Comparison of ENCODE assay signal across 15 cellular contexts in the genomic region with DNA sequence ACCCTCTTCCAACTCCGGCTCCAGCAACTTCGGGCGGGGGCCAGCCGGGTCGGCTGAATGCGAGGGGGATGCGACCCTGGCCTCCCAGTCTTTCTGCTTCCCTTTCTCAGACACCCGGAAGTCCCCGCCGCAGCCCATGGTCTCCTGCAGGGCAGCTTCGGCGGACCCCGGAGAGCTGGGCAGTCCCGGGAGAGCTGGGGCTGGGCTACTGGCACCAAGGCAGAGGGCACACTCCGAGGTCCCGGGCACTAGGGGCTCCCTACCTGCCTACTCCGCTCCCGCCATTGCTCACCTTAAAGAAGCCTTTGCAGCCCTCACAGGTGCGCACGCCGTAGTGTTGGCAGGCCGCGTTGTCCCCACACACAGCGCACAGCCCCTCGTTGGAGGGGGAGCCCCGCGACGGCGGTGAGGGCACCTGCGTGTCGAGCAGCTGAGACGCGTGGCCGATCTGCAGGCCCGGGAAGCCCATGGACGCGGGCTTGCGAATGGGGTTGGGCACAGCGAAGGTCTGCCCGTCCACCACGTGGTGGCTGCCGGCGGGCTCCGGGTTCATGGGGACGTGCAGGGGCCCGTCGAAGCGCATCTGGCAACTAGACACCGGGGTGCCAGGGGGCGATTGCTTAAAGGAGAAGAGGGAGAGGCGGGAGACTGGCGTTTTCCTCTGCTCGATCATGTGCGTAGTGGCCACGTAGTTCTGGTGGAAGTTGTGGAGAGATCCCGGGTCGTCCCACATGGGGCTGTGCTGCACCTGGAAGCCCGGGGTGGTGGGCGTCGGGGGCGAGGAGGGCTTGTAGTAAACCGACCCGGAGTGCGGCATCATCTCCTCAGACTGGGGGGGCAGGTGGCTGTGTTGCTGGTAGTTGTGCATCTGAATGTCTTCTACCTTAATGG. TPM values are rescaled to one million over a fixed set of nuclear protein-coding genes. Genes with fewer than 3 reads are reported as not detected.
A peak's percentile ranks its signal among the peaks of the same experiment; 100 is the strongest.
DNase-seq lines count a peak whose midpoint lies in the region; ATAC-seq and TF ChIP-seq lines count a peak whose summit lies in the region.
"Had no signal": no experiment of that assay in that cellular context is flagged by ENCODE, and none has a peak within 500 bp of the region (broad histone marks: within the 10 kb centered on the region; RNA-seq: fewer than 3 reads in every experiment).

No MANE protein-coding gene starts in this region.

- H3K4me3 ChIP-seq in iPS DF 6.9 (ENCODE audit: low read length) (peak overlapping the region; percentile 26; the same call in 1 of the 2 replicates), psoas muscle (no peak overlapping the region), uterus (no peak overlapping the region)
- H3K4me3 ChIP-seq: cardiac muscle cell, prostate gland, testis had no signal

- H3K36me3 Mint-ChIP-seq in activated CD8-positive, alpha-beta memory T cell treated with anti-CD3 and anti-CD28 coated beads, Interleukin-2, amount 10 ng/mL, durations not matched to agents 7 days and 5 days = peaks cover 9% of the 10 kb centered on the region
- no peaks in the 10 kb centered on the region for H3K36me3 Mint-ChIP-seq in WTC11

- H3K27me3 ChIP-seq in iPS DF 6.9 (ENCODE audit: control insufficient read depth, insufficient read depth, low read length) = peaks cover 42% of the 10 kb centered on the region
- no peaks in the 10 kb centered on the region for H3K27me3 ChIP-seq in psoas muscle (ENCODE audit: insufficient read depth in 3 of 3, low read length in 2 of 3)
- no peaks in the 10 kb centered on the region for H3K27me3 ChIP-seq in uterus
- H3K27me3 ChIP-seq: testis had no signal

- ATAC-seq in activated CD8-positive, alpha-beta memory T cell treated with anti-CD3 and anti-CD28 coated beads, Interleukin-2, amount 10 ng/mL, durations not matched to agents 7 days and 5 days = no peak
- ATAC-seq in WTC11 = peak; percentile 6
- no peak for ATAC-seq in psoas muscle
- no peak for ATAC-seq in GM21825 (IDR thresholded peaks at IDR 0.05; ENCODE audit: unreplicated experiment)

- DNase-seq in activated CD8-positive, alpha-beta memory T cell treated with anti-CD3 and anti-CD28 coated beads, Interleukin-2, amount 50 U/mL, for 4 hours = peak; percentile 24
- no peak for DNase-seq in activated CD8-positive, alpha-beta memory T cell treated with anti-CD3 and anti-CD28 coated beads, Interleukin-2, amount 10 ng/mL, durations not matched to agents 7 days and 5 days
- DNase-seq in WTC11 (ENCODE audit: low spot score) = peak; percentile 70
- no peak for DNase-seq in iPS DF 6.9 (ENCODE audit: low read depth, low spot score)
- DNase-seq in psoas muscle = peak; percentile 18 to 51
- no peak for DNase-seq in NCI-H2081 treated with DMSO at 0.1 percent for 48 hours (lab: John Stamatoyannopoulos, UW)
- DNase-seq in uterus = no peak
- DNase-seq: ACHN; activated CD8-positive, alpha-beta memory T cell treated with anti-CD3 and anti-CD28 coated beads, Interleukin-2, amount 50 U/mL, for 48 hours; DMS53; NCI-H1417 treated with DMSO at 0.1 percent for 48 hours; testis had no signal

- WGBS in iPS DF 6.9 (ENCODE audit: insufficient coverage, insufficient read length) = no CpG with 5 or more reads among the region's 64 CpGs
- 52 to 62% (median 57%) methylated on average over 60 to 64 of the region's 64 CpGs for WGBS in psoas muscle, 3 donors

- H3K4me1 ChIP-seq in iPS DF 6.9 (ENCODE audit: control insufficient read depth, insufficient read depth, low read length) (peaks cover 5% of the 10 kb centered on the region; the same call in 1 of the 2 replicates), psoas muscle (peaks cover 4% of the 10 kb centered on the region), uterus (no peaks in the 10 kb centered on the region)
- H3K4me1 ChIP-seq: prostate gland had no signal

- H3K27ac Mint-ChIP-seq in activated CD8-positive, alpha-beta memory T cell treated with anti-CD3 and anti-CD28 coated beads, Interleukin-2, amount 10 ng/mL, durations not matched to agents 7 days and 5 days = no peak overlapping the region
- no peak overlapping the region for H3K27ac Mint-ChIP-seq in WTC11

- no peak for TF ChIP-seq POLR2A in uterus (IDR thresholded peaks at IDR 0.05)

- H3K9me3 Mint-ChIP-seq in activated CD8-positive, alpha-beta memory T cell treated with anti-CD3 and anti-CD28 coated beads, Interleukin-2, amount 10 ng/mL, durations not matched to agents 7 days and 5 days (ENCODE audit: low read depth) = no peaks in the 10 kb centered on the region
- no peaks in the 10 kb centered on the region for H3K9me3 Mint-ChIP-seq in WTC11

- no peak overlapping the region for H3K4me3 Mint-ChIP-seq in activated CD8-positive, alpha-beta memory T cell treated with anti-CD3 and anti-CD28 coated beads, Interleukin-2, amount 10 ng/mL, durations not matched to agents 7 days and 5 days
- peak overlapping the region; percentile 69 for H3K4me3 Mint-ChIP-seq in WTC11

- H3K27me3 Mint-ChIP-seq in activated CD8-positive, alpha-beta memory T cell treated with anti-CD3 and anti-CD28 coated beads, Interleukin-2, amount 10 ng/mL, durations not matched to agents 7 days and 5 days = peaks cover 33% of the 10 kb centered on the region
- H3K27me3 Mint-ChIP-seq in WTC11 (ENCODE audit: low read depth) = peaks cover 99% of the 10 kb centered on the region

- H3K36me3 ChIP-seq in iPS DF 6.9 (ENCODE audit: control insufficient read depth, insufficient read depth, low read length) (no peaks in the 10 kb centered on the region), psoas muscle (ENCODE audit: insufficient read depth in 1 of 2, low read depth in 1 of 2) (peaks cover 0 to 16% of the 10 kb centered on the region in 2 donors), uterus (no peaks in the 10 kb centered on the region)
- H3K36me3 ChIP-seq: cardiac muscle cell, prostate gland had no signal

- peaks cover 20% of the 10 kb centered on the region for H3K4me1 Mint-ChIP-seq in activated CD8-positive, alpha-beta memory T cell treated with anti-CD3 and anti-CD28 coated beads, Interleukin-2, amount 10 ng/mL, durations not matched to agents 7 days and 5 days
- H3K4me1 Mint-ChIP-seq in WTC11 = peaks cover 71% of the 10 kb centered on the region

- CTCF ChIA-PET in activated CD8-positive, alpha-beta memory T cell treated with anti-CD3 and anti-CD28 coated beads, Interleukin-2, amount 10 ng/mL, durations not matched to agents 7 days and 5 days (lab: Charles Lee) = interaction anchor here (1.5 kb wide), 1 partner anchor 261 kb away, joined by 4 read pairs; no protein-coding TSS in a partner anchor
- CTCF ChIA-PET in WTC11 (lab: Charles Lee) = interaction anchor here (0.6 to 1.7 kb wide), 5 partner anchors 10 to 855 kb away, joined by 3 to 5 read pairs (median 3); no protein-coding TSS in a partner anchor

- H3K9me3 ChIP-seq in iPS DF 6.9 (ENCODE audit: control insufficient read depth, insufficient read depth, low read length) (no peaks in the 10 kb centered on the region), psoas muscle (no peaks in the 10 kb centered on the region), uterus (no peaks in the 10 kb centered on the region)
- H3K9me3 ChIP-seq: prostate gland, testis had no signal

- intact Hi-C loops in psoas muscle (cut with DNase I) (no loop called here), uterus (cut with DNase I; ENCODE audit: low total_unique reads) (no loop called here)

- POLR2A ChIA-PET in WTC11 (lab: Charles Lee) = interaction anchor here (0.9 to 1.2 kb wide), 2 partner anchors 9 to 12 kb away, joined by 3 to 4 read pairs; no protein-coding TSS in a partner anchor

- TF ChIP-seq CTCF in WTC11 (IDR thresholded peaks at IDR 0.05) = no peak
- no peak for TF ChIP-seq CTCF in psoas muscle (IDR thresholded peaks at IDR 0.05)
- no peak for TF ChIP-seq CTCF in uterus (IDR thresholded peaks at IDR 0.05)

- H3K27ac ChIP-seq in iPS DF 6.9 (ENCODE audit: low read length) (no peak overlapping the region), psoas muscle (no peak overlapping the region), uterus (no peak overlapping the region)
- H3K27ac ChIP-seq: cardiac muscle cell, prostate gland, testis had no signal

TF ChIP-seq in WTC11, 78 proteins besides CTCF, POLR2A, EP300 and RAD21 (continues in another document):
- TF ChIP-seq ZNF232 (CRISPR knock-in tag; IDR thresholded peaks at IDR 0.05) = 0 out of 2 replicates have a peak, but pooled peaks have one; percentile 32
- TF ChIP-seq, protein P1, sequence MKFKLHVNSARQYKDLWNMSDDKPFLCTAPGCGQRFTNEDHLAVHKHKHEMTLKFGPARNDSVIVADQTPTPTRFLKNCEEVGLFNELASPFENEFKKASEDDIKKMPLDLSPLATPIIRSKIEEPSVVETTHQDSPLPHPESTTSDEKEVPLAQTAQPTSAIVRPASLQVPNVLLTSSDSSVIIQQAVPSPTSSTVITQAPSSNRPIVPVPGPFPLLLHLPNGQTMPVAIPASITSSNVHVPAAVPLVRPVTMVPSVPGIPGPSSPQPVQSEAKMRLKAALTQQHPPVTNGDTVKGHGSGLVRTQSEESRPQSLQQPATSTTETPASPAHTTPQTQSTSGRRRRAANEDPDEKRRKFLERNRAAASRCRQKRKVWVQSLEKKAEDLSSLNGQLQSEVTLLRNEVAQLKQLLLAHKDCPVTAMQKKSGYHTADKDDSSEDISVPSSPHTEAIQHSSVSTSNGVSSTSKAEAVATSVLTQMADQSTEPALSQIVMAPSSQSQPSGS (CRISPR knock-in tag; IDR thresholded peaks at IDR 0.05; ENCODE audit: borderline replicate concordance, low read depth) = no peak

RNA-seq across cellular contexts. Expression of a gene that starts 3.2 kb away (rescaled TPM):
- total RNA-seq in activated CD8-positive, alpha-beta memory T cell treated with anti-CD3 and anti-CD28 coated beads, Interleukin-2, amount 10 ng/mL, durations not matched to agents 7 days and 5 days = 10 to 100 TPM in 1 of 2 experiments, 1 to 10 TPM in 1; 3.2 to 14.8 TPM
- total RNA-seq in WTC11 (2021) (0.66 to 0.69 TPM (median 0.66 TPM) in 3 replicates), psoas muscle (1 to 10 TPM in 2 of 4 donors, under 1 TPM in 2; 0.86 to 2.3 (median 1.3) TPM), uterus (10 to 100 TPM in 1 of 4 donors, 1 to 10 TPM in 2, under 1 TPM in 1; 0.83 to 15.9 (median 3.4) TPM)
- 1 to 10 TPM in 2 of 3 donors, under 1 TPM in 1; 0.31 to 1.4 (median 1.2) TPM for polyA plus RNA-seq in psoas muscle

Comparison
In these comparisons a context has a peak if more than half of its experiments do, and no peak if none do; other contexts are left out.
1. DNase-seq: peak in activated CD8-positive, alpha-beta memory T cell treated with anti-CD3 and anti-CD28 coated beads, Interleukin-2, amount 50 U/mL, for 4 hours (single experiment), WTC11 (single experiment) and psoas muscle (2 of 2); none in activated CD8-positive, alpha-beta memory T cell treated with anti-CD3 and anti-CD28 coated beads, Interleukin-2, amount 10 ng/mL, durations not matched to agents 7 days and 5 days (single experiment), iPS DF 6.9 (single experiment), NCI-H2081 treated with DMSO at 0.1 percent for 48 hours (single experiment) and uterus (0 of 2).